In genomic region chr15:31591908-31592307, GRCh38 we compare ENCODE assay signal across 32 cellular contexts.
"Had no signal": no experiment of that assay in that cellular context is flagged by ENCODE, and none has a peak within 500 bp of the region (broad histone marks: within the 10 kb centered on the region; RNA-seq: fewer than 3 reads in every experiment).

No MANE protein-coding gene starts in this region.

- H3K4me3 ChIP-seq: colonic mucosa, esophagus muscularis mucosa had no signal

- H3K4me3 Mint-ChIP-seq: activated CD4-positive, alpha-beta memory T cell treated with anti-CD3 and anti-CD28 coated beads for 36 hours; activated CD4-positive, alpha-beta T cell treated with anti-CD3 and anti-CD28 coated beads for 36 hours; activated CD4-positive, alpha-beta T cell treated with anti-CD3 and anti-CD28 coated beads, Interleukin-2, amount 10 ng/mL, durations not matched to agents 24 days and 14 days; activated CD8-positive, alpha-beta memory T cell treated with anti-CD3 and anti-CD28 coated beads, Interleukin-2, amount 10 ng/mL, durations not matched to agents 7 days and 5 days; activated CD8-positive, alpha-beta T cell treated with anti-CD3 and anti-CD28 coated beads, Interleukin-2, amount 10 ng/mL, durations not matched to agents 7 days and 5 days; activated naive CD8-positive, alpha-beta T cell; activated T-cell treated with anti-CD3 and anti-CD28 coated beads, Interleukin-2, amount 50 U/mL, for 24 hours; activated T-helper 17 cell treated with anti-CD3 and anti-CD28 coated beads, Interleukin-2, amount 50 U/mL, for 72 hours; endodermal cell; T-helper 17 cell; T-helper 2 cell treated with Interferon-gamma antibody and Interleukin-4, amounts not matched to agents 5 μg/mL and 100 μg/mL, for 36 hours had no signal

- H3K9me3 Mint-ChIP-seq: activated CD4-positive, alpha-beta memory T cell treated with anti-CD3 and anti-CD28 coated beads for 36 hours; activated CD4-positive, alpha-beta T cell treated with anti-CD3 and anti-CD28 coated beads, Interleukin-2, amount 10 ng/mL, durations not matched to agents 24 days and 14 days; activated T-cell treated with anti-CD3 and anti-CD28 coated beads, Interleukin-2, amount 50 U/mL, for 24 hours; activated T-helper 17 cell treated with anti-CD3 and anti-CD28 coated beads, Interleukin-2, amount 50 U/mL, for 72 hours; endodermal cell; T-helper 2 cell treated with Interferon-gamma antibody and Interleukin-4, amounts not matched to agents 5 μg/mL and 100 μg/mL, for 36 hours had no signal

- ATAC-seq: activated CD4-positive, alpha-beta T cell treated with anti-CD3 and anti-CD28 coated beads for 36 hours; activated CD8-positive, alpha-beta memory T cell treated with anti-CD3 and anti-CD28 coated beads, Interleukin-2, amount 10 ng/mL, durations not matched to agents 7 days and 5 days; activated CD8-positive, alpha-beta T cell treated with anti-CD3 and anti-CD28 coated beads, Interleukin-2, amount 10 ng/mL, durations not matched to agents 7 days and 5 days; activated T-helper 17 cell treated with anti-CD3 and anti-CD28 coated beads, Interleukin-2, amount 50 U/mL, for 72 hours; T-helper 17 cell had no signal

- H3K27me3 ChIP-seq: brain microvascular endothelial cell, colonic mucosa, esophagus muscularis mucosa had no signal

- H3K9me3 ChIP-seq: colonic mucosa, esophagus muscularis mucosa had no signal

- H3K27ac Mint-ChIP-seq: activated CD4-positive, alpha-beta memory T cell treated with anti-CD3 and anti-CD28 coated beads for 36 hours; activated CD4-positive, alpha-beta T cell treated with anti-CD3 and anti-CD28 coated beads for 36 hours; activated CD4-positive, alpha-beta T cell treated with anti-CD3 and anti-CD28 coated beads, Interleukin-2, amount 10 ng/mL, durations not matched to agents 24 days and 14 days; activated CD8-positive, alpha-beta memory T cell treated with anti-CD3 and anti-CD28 coated beads, Interleukin-2, amount 10 ng/mL, durations not matched to agents 7 days and 5 days; activated CD8-positive, alpha-beta T cell treated with anti-CD3 and anti-CD28 coated beads, Interleukin-2, amount 10 ng/mL, durations not matched to agents 7 days and 5 days; activated naive CD8-positive, alpha-beta T cell; activated T-cell treated with anti-CD3 and anti-CD28 coated beads, Interleukin-2, amount 50 U/mL, for 24 hours; activated T-helper 17 cell treated with anti-CD3 and anti-CD28 coated beads, Interleukin-2, amount 50 U/mL, for 72 hours; endodermal cell; T-helper 17 cell; T-helper 2 cell treated with Interferon-gamma antibody and Interleukin-4, amounts not matched to agents 5 μg/mL and 100 μg/mL, for 36 hours had no signal

- H3K4me1 ChIP-seq: colonic mucosa, esophagus muscularis mucosa had no signal

- H3K36me3 ChIP-seq: brain microvascular endothelial cell, colonic mucosa, esophagus muscularis mucosa had no signal

- DNase-seq: activated CD4-positive, alpha-beta memory T cell treated with anti-CD3 and anti-CD28 coated beads for 36 hours; activated CD4-positive, alpha-beta T cell treated with anti-CD3 and anti-CD28 coated beads for 36 hours; activated CD4-positive, alpha-beta T cell treated with anti-CD3 and anti-CD28 coated beads, Interleukin-2, amount 10 ng/mL, durations not matched to agents 24 days and 14 days; activated CD4-positive, CD25-positive, alpha-beta regulatory T cell; activated CD4-positive, CD25-positive, alpha-beta regulatory T cell treated with anti-CD3 and anti-CD28 coated beads, Interleukin-2, amount 50 U/mL, for 72 hours; activated CD8-positive, alpha-beta memory T cell treated with anti-CD3 and anti-CD28 coated beads, Interleukin-2, amount 10 ng/mL, durations not matched to agents 7 days and 5 days; activated CD8-positive, alpha-beta memory T cell treated with anti-CD3 and anti-CD28 coated beads, Interleukin-2, amount 50 U/mL, for 4 hours; activated CD8-positive, alpha-beta T cell treated with anti-CD3 and anti-CD28 coated beads, Interleukin-2, amount 10 ng/mL, durations not matched to agents 7 days and 5 days; activated effector memory CD4-positive, alpha-beta T cell treated with Interleukin-2 at 50 U/mL for 16 hours; activated gamma-delta T cell treated with Interleukin-2 at 50 U/mL for 16 hours; activated naive CD4-positive, alpha-beta T cell treated with anti-CD3 and anti-CD28 coated beads, Interleukin-2, amount 50 U/mL, for 16 hours; activated naive CD4-positive, alpha-beta T cell treated with Interleukin-2 at 50 U/mL for 16 hours; activated T-cell treated with anti-CD3 and anti-CD28 coated beads, Interleukin-2, amount 50 U/mL, for 24 hours; amniotic stem cell; anterior cingulate cortex; brain microvascular endothelial cell; central memory CD4-positive, alpha-beta T cell; cerebellar nuclear complex; colonic mucosa; effector CD8-positive, alpha-beta T cell; endodermal cell; erythroblast; foreskin melanocyte; head of caudate nucleus; T-helper 1 cell; T-helper 17 cell; T1000 had no signal

- H3K27ac ChIP-seq: brain microvascular endothelial cell, colonic mucosa, esophagus muscularis mucosa had no signal

- FAIRE-seq: astrocyte had no signal

- H3K36me3 Mint-ChIP-seq: activated CD4-positive, alpha-beta memory T cell treated with anti-CD3 and anti-CD28 coated beads for 36 hours; activated CD8-positive, alpha-beta memory T cell treated with anti-CD3 and anti-CD28 coated beads, Interleukin-2, amount 10 ng/mL, durations not matched to agents 7 days and 5 days; activated naive CD8-positive, alpha-beta T cell had no signal

- H3K4me1 Mint-ChIP-seq: activated CD4-positive, alpha-beta T cell treated with anti-CD3 and anti-CD28 coated beads for 36 hours; activated CD4-positive, alpha-beta T cell treated with anti-CD3 and anti-CD28 coated beads, Interleukin-2, amount 10 ng/mL, durations not matched to agents 24 days and 14 days; activated CD8-positive, alpha-beta memory T cell treated with anti-CD3 and anti-CD28 coated beads, Interleukin-2, amount 10 ng/mL, durations not matched to agents 7 days and 5 days; activated T-helper 17 cell treated with anti-CD3 and anti-CD28 coated beads, Interleukin-2, amount 50 U/mL, for 72 hours; endodermal cell; T-helper 17 cell had no signal
